9 cellular contexts compared by ENCODE assay signal in the genomic region with DNA sequence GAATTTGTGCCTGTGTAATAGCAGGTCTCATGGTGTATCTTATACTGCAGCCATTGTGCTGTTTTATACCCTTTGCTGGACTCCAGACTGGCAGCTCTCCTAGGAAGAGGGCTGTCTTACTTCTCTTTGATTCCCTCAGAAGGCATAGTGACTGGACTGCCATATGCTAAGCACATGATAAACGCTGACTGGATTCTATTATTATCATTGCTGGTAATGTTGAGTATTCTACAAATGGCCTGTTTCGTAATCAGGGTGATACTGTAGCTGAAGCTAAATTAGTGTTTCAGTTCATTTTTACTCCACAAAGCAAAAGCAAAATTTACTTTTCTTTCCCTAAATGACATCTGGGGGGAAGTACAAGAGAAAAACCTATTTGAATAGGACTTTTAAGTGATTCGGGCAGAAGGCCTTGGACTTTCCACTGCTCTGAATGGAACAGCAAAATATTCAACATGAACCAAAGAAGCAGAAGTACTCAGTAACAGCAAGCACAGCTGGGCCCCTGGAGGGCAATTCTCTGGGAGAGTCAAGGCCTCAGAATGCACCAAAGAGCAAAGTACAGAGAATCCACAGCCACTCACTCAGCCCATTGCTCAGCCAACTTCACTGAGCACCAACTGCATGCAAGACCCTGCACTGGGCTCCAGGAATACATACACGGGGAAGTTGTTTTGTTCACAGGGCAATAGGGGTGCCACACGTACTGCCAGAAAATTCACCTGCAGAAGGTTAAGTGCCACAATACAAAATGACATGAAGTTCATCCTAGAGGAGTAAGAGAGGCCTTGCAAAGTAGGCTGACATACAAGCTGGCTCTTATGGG. TPM values are rescaled to one million over a fixed set of nuclear protein-coding genes. Genes with fewer than 3 reads are reported as not detected.
DNase-seq lines count a peak whose midpoint lies in the region; ATAC-seq and TF ChIP-seq lines count a peak whose summit lies in the region.
"Had no signal": no experiment of that assay in that cellular context is flagged by ENCODE, and none has a peak within 500 bp of the region (broad histone marks: within the 10 kb centered on the region; RNA-seq: fewer than 3 reads in every experiment).

No MANE protein-coding gene starts in this region.

- DNase-seq in M059J (ENCODE audit: low read depth) = peak; percentile 8
- no peak for DNase-seq in dorsolateral prefrontal cortex
- no peak for DNase-seq in gastrocnemius medialis
- DNase-seq in A673 (ENCODE audit: low spot score) = no peak
- no peak for DNase-seq in activated CD4-positive, alpha-beta T cell treated with anti-CD3 and anti-CD28 coated beads for 48 hours
- DNase-seq in DMS153 treated with DMSO at 0.1 percent for 48 hours (lab: John Stamatoyannopoulos, UW; ENCODE audit: unreplicated experiment) = no peak

- H3K4me1 ChIP-seq in gastrocnemius medialis (no peaks in the 10 kb centered on the region), A673 (ENCODE audit: insufficient read depth, low read length, poor library complexity, severe bottlenecking) (no peaks in the 10 kb centered on the region)

- POLR2A ChIA-PET in A673 (lab: Charles Lee; ENCODE audit: low non-redundant PET) = no interaction called here

- intact Hi-C loops in dorsolateral prefrontal cortex (cut with DNase I) (no loop called here), gastrocnemius medialis (cut with DNase I; ENCODE audit: low total_unique reads) (no loop called here), A673 (cut with micrococcal nuclease; ENCODE audit: unreplicated experiment) (no loop called here)

- no peak overlapping the region for H3K4me3 ChIP-seq in dorsolateral prefrontal cortex
- H3K4me3 ChIP-seq in gastrocnemius medialis = no peak overlapping the region
- H3K4me3 ChIP-seq in A673 (ENCODE audit: low read depth, low read length, poor library complexity, severe bottlenecking) = no peak overlapping the region

- TF ChIP-seq POLR2A in gastrocnemius medialis (IDR thresholded peaks at IDR 0.05) = peak in 1 of 2 donors; percentile 30

- TF ChIP-seq CTCF in dorsolateral prefrontal cortex (IDR thresholded peaks at IDR 0.05 in 54 of 56, conservative IDR thresholded peaks at IDR 0.05 in 2 of 56; ENCODE audit: low read depth in 1 of 56, partially characterized antibody in 56 of 56) (no peak), gastrocnemius medialis (IDR thresholded peaks at IDR 0.05 in 4 of 5, conservative IDR thresholded peaks at IDR 0.05 in 1 of 5) (no peak), A673 (conservative IDR thresholded peaks at IDR 0.05; ENCODE audit: low read depth, low read length) (no peak)

- BruUV-seq in A673 (replicated peaks; lab: Mats Ljungman, UMichigan) = no TSS peak

- peak overlapping the region in 47 of 59 donors; percentile 3 to 83 (median 59) for H3K27ac ChIP-seq in dorsolateral prefrontal cortex
- H3K27ac ChIP-seq in gastrocnemius medialis = peak overlapping the region; percentile 22 to 64 (median 49)
- no peak overlapping the region for H3K27ac ChIP-seq in A673 (ENCODE audit: low read depth, low read length, poor library complexity, severe bottlenecking)

- H3K36me3 ChIP-seq in gastrocnemius medialis (no peaks in the 10 kb centered on the region), A673 (ENCODE audit: insufficient read depth, low read length, poor library complexity, severe bottlenecking) (no peaks in the 10 kb centered on the region)

- peak; percentile 72 for ATAC-seq in GM18498 (IDR thresholded peaks at IDR 0.05; ENCODE audit: unreplicated experiment)
- ATAC-seq in GM21786 (IDR thresholded peaks at IDR 0.05; ENCODE audit: unreplicated experiment) = peak; percentile 71
- peak; percentile 86 to 95 for ATAC-seq in gastrocnemius medialis

- no peaks in the 10 kb centered on the region for H3K27me3 ChIP-seq in dorsolateral prefrontal cortex
- H3K27me3 ChIP-seq in gastrocnemius medialis = no peaks in the 10 kb centered on the region
- H3K27me3 ChIP-seq in A673 (replicated peaks; ENCODE audit: insufficient read depth, low read depth, low read length, poor library complexity) = no peaks in the 10 kb centered on the region

- H3K9me3 ChIP-seq in gastrocnemius medialis (no peaks in the 10 kb centered on the region), A673 (ENCODE audit: low read depth, low read length, poor library complexity, severe bottlenecking) (no peaks in the 10 kb centered on the region)

- in situ Hi-C loops in gastrocnemius medialis (cut with MboI; ENCODE audit: low sequenced_read_pairs in 4 of 4) = no loop called here

- CTCF ChIA-PET in A673 (lab: Charles Lee) = no interaction called here

RNA-seq across cellular contexts. Expression of gene BCL2A1, which starts 7.9 kb away (rescaled TPM):
- 0.10 and 0.69 TPM in 2 replicates for total RNA-seq in M059J (2014; rRNA removed; shearing (Covaris generic))
- total RNA-seq in dorsolateral prefrontal cortex (10 to 100 TPM in 4 of 120 experiments, 1 to 10 TPM in 69, under 1 TPM in 19, not detected in 28; 0.43 to 18.3 (median 1.9) TPM), gastrocnemius medialis (1 to 10 TPM in 1 of 4 donors, not detected in 3; 3.8 TPM), A673 (2021) (not detected in 2 replicates)
- total RNA-seq: neural crest cell had no signal
